In genomic region chr11:132977241-132977640, GRCh38 we compare ENCODE assay signal across 32 cellular contexts.
"Had no signal": no experiment of that assay in that cellular context is flagged by ENCODE, and none has a peak within 500 bp of the region (broad histone marks: within the 10 kb centered on the region; RNA-seq: fewer than 3 reads in every experiment).

No MANE protein-coding gene starts in this region.

- H3K4me3 ChIP-seq: ascending aorta, cardiac muscle cell, MG63, PC-9 had no signal

- H3K27ac Mint-ChIP-seq: activated CD4-positive, alpha-beta T cell treated with anti-CD3 and anti-CD28 coated beads, Interleukin-2, amount 10 ng/mL, durations not matched to agents 24 days and 14 days; activated CD8-positive, alpha-beta T cell treated with anti-CD3 and anti-CD28 coated beads for 36 hours; activated naive CD4-positive, alpha-beta T cell treated with anti-CD3 and anti-CD28 coated beads, Interleukin-2, amount 50 U/mL, for 24 hours; activated naive CD8-positive, alpha-beta T cell treated with anti-CD3 and anti-CD28 coated beads, Interleukin-2, amount 10 ng/mL, durations not matched to agents 7 days and 5 days; activated T-cell treated with anti-CD3 and anti-CD28 coated beads, Interleukin-2, amount 50 U/mL, for 24 hours; activated T-helper 2 cell treated with anti-CD3 and anti-CD28 coated beads, Interferon-gamma antibody, Interleukin-2, Interleukin-4, amounts not matched to agents 10 μg/mL and 5 μg/mL and 100 μg/mL, durations not matched to agents 14 hours and 24 hours and 36 hours had no signal

- H3K4me1 Mint-ChIP-seq: activated CD4-positive, alpha-beta T cell treated with anti-CD3 and anti-CD28 coated beads, Interleukin-2, amount 10 ng/mL, durations not matched to agents 24 days and 14 days; activated naive CD4-positive, alpha-beta T cell treated with anti-CD3 and anti-CD28 coated beads, Interleukin-2, amount 50 U/mL, for 24 hours; activated naive CD8-positive, alpha-beta T cell treated with anti-CD3 and anti-CD28 coated beads, Interleukin-2, amount 10 ng/mL, durations not matched to agents 7 days and 5 days; central memory CD8-positive, alpha-beta T cell had no signal

- ATAC-seq: activated CD8-positive, alpha-beta T cell treated with anti-CD3 and anti-CD28 coated beads for 36 hours; Right ventricle myocardium inferior; SK-N-SH treated with all-trans-retinoic acid at 6 μM for 48 hours had no signal

- H3K9me3 Mint-ChIP-seq: activated CD4-positive, alpha-beta T cell treated with anti-CD3 and anti-CD28 coated beads, Interleukin-2, amount 10 ng/mL, durations not matched to agents 24 days and 14 days; activated CD8-positive, alpha-beta T cell treated with anti-CD3 and anti-CD28 coated beads for 36 hours; activated naive CD4-positive, alpha-beta T cell treated with anti-CD3 and anti-CD28 coated beads, Interleukin-2, amount 50 U/mL, for 24 hours; activated naive CD8-positive, alpha-beta T cell treated with anti-CD3 and anti-CD28 coated beads, Interleukin-2, amount 10 ng/mL, durations not matched to agents 7 days and 5 days; activated T-cell treated with anti-CD3 and anti-CD28 coated beads, Interleukin-2, amount 50 U/mL, for 24 hours; activated T-helper 2 cell treated with anti-CD3 and anti-CD28 coated beads, Interferon-gamma antibody, Interleukin-2, Interleukin-4, amounts not matched to agents 10 μg/mL and 5 μg/mL and 100 μg/mL, durations not matched to agents 14 hours and 24 hours and 36 hours had no signal

- H3K27ac ChIP-seq: ascending aorta, cardiac muscle cell, PC-9, RWPE1 had no signal

- H3K4me1 ChIP-seq: ascending aorta had no signal

- H3K36me3 ChIP-seq: ascending aorta, cardiac muscle cell, MG63 had no signal

- H3K4me3 Mint-ChIP-seq: activated CD4-positive, alpha-beta T cell treated with anti-CD3 and anti-CD28 coated beads, Interleukin-2, amount 10 ng/mL, durations not matched to agents 24 days and 14 days; activated CD8-positive, alpha-beta T cell treated with anti-CD3 and anti-CD28 coated beads for 36 hours; activated naive CD4-positive, alpha-beta T cell treated with anti-CD3 and anti-CD28 coated beads, Interleukin-2, amount 50 U/mL, for 24 hours; activated naive CD8-positive, alpha-beta T cell treated with anti-CD3 and anti-CD28 coated beads, Interleukin-2, amount 10 ng/mL, durations not matched to agents 7 days and 5 days; activated T-cell treated with anti-CD3 and anti-CD28 coated beads, Interleukin-2, amount 50 U/mL, for 24 hours; central memory CD8-positive, alpha-beta T cell had no signal

- H3K27me3 Mint-ChIP-seq: activated CD4-positive, alpha-beta T cell treated with anti-CD3 and anti-CD28 coated beads, Interleukin-2, amount 10 ng/mL, durations not matched to agents 24 days and 14 days; activated naive CD8-positive, alpha-beta T cell treated with anti-CD3 and anti-CD28 coated beads, Interleukin-2, amount 10 ng/mL, durations not matched to agents 7 days and 5 days; central memory CD8-positive, alpha-beta T cell had no signal

- H3K27me3 ChIP-seq: ascending aorta, cardiac muscle cell, MG63 had no signal

- DNase-seq: activated CD4-positive, alpha-beta T cell treated with anti-CD3 and anti-CD28 coated beads, Interleukin-2, amount 10 ng/mL, durations not matched to agents 24 days and 14 days; activated CD4-positive, alpha-beta T cell treated with anti-CD3 and anti-CD28 coated beads, Interleukin-2, amount 50 U/mL, for 4 hours; activated CD8-positive, alpha-beta T cell treated with anti-CD3 and anti-CD28 coated beads for 36 hours; activated gamma-delta T cell; activated naive CD4-positive, alpha-beta T cell treated with Interleukin-2 at 50 U/mL for 16 hours; activated naive CD8-positive, alpha-beta T cell treated with anti-CD3 and anti-CD28 coated beads, Interleukin-2, amount 10 ng/mL, durations not matched to agents 7 days and 5 days; activated T-cell treated with anti-CD3 and anti-CD28 coated beads, Interleukin-2, amount 50 U/mL, for 24 hours; amygdala; Kasumi-1; KG1; MG63; NCI-H1048; NCI-H146; NCI-H187; NCI-H2029 treated with DMSO at 0.1 percent for 48 hours; NCI-H446; NCI-H510A treated with DMSO at 0.1 percent for 48 hours; NCI-H526 treated with DMSO at 0.1 percent for 48 hours; PC-9; SIG-M5; T-helper 1 cell; T-helper 2 cell; T-helper 9 cell had no signal

- FAIRE-seq: RCC 7860 had no signal

- H3K9me3 ChIP-seq: ascending aorta, MG63 had no signal

- H3K36me3 Mint-ChIP-seq: activated naive CD4-positive, alpha-beta T cell treated with anti-CD3 and anti-CD28 coated beads, Interleukin-2, amount 50 U/mL, for 24 hours; activated naive CD8-positive, alpha-beta T cell treated with anti-CD3 and anti-CD28 coated beads, Interleukin-2, amount 10 ng/mL, durations not matched to agents 7 days and 5 days had no signal
